Comparison of ENCODE assay signal across 21 cellular contexts in genomic region chr1:4657920-4658585, GRCh38. TPM values are rescaled to one million over a fixed set of nuclear protein-coding genes. Genes with fewer than 3 reads are reported as not detected.
DNase-seq lines count a peak whose midpoint lies in the region; ATAC-seq, FAIRE-seq and TF ChIP-seq lines count a peak whose summit lies in the region.
"Had no signal": no experiment of that assay in that cellular context is flagged by ENCODE, and none has a peak within 500 bp of the region (broad histone marks: within the 10 kb centered on the region; RNA-seq: fewer than 3 reads in every experiment).

No MANE protein-coding gene starts in this region.

- no peak overlapping the region for H3K56ac ChIP-seq in H1 (replicated peaks; ENCODE audit: insufficient read length, low read depth, low read length)

- no peak overlapping the region; the same call in 1 of the 2 replicates for H2BK5ac ChIP-seq in H1 (ENCODE audit: low read depth, low read length)

- H3K27me3 Mint-ChIP-seq in neural crest cell (ENCODE audit: low read depth) (peaks cover 72% of the 10 kb centered on the region), WTC11 (ENCODE audit: low read depth) (peaks cover 34% of the 10 kb centered on the region)
- H3K27me3 Mint-ChIP-seq in activated CD8-positive, alpha-beta memory T cell treated with anti-CD3 and anti-CD28 coated beads, Interleukin-2, amount 10 ng/mL, durations not matched to agents 7 days and 5 days, result peaks cover 55% of the 10 kb centered on the region

- no peak for FAIRE-seq in H1 (lab: Jason Lieb, UNC)

- no peak overlapping the region for H3K9ac ChIP-seq in BLaER1 treated with 17β-estradiol and CSF1 and Interleukin-3, amounts not matched to agents 10 nM and 100 nM
- H3K9ac ChIP-seq in HUES6 (ENCODE audit: low read length), result no peak overlapping the region
- no peak overlapping the region for H3K9ac ChIP-seq in H1 (replicated peaks in 1 of 4; ENCODE audit: extremely low read depth in 1 of 4, low read depth in 3 of 4, low read length in 3 of 4)

- no peak overlapping the region for H2BK120ac ChIP-seq in H1 (replicated peaks; ENCODE audit: low read depth, low read length)

- no peak overlapping the region for H3K23ac ChIP-seq in H1 (ENCODE audit: insufficient read length)

- H3K9me3 Mint-ChIP-seq in neural crest cell (no peaks in the 10 kb centered on the region), WTC11 (peaks cover 50% of the 10 kb centered on the region)
- H3K9me3 Mint-ChIP-seq in activated CD8-positive, alpha-beta memory T cell treated with anti-CD3 and anti-CD28 coated beads, Interleukin-2, amount 10 ng/mL, durations not matched to agents 7 days and 5 days (ENCODE audit: low read depth), result no peaks in the 10 kb centered on the region
- H3K9me3 Mint-ChIP-seq: stimulated activated naive B cell treated with anti-CD40 and anti-IgM and Interleukin-4, amounts not matched to agents 10 μg/mL and 1 μg/mL and 100 μg/mL, for 72 hours had no signal

- no peak for TF ChIP-seq RAD21 in H1 (IDR thresholded peaks at IDR 0.05 in 1 of 2, conservative IDR thresholded peaks at IDR 0.05 in 1 of 2; ENCODE audit: low read depth in 2 of 2, low read length in 2 of 2)

- H4K91ac ChIP-seq in H1 (replicated peaks; ENCODE audit: insufficient read length, low read length), result no peak overlapping the region

- H3K79me2 ChIP-seq in H1 (ENCODE audit: control insufficient read depth in 1 of 2, insufficient read depth in 2 of 2, low read length in 2 of 2), result peaks cover 0 to 19% of the 10 kb centered on the region in 2 experiments; a peak in 2 of 4 replicates

- H2BK12ac ChIP-seq in H1 (ENCODE audit: low read depth, low read length), result no peak overlapping the region

- no peaks in the 10 kb centered on the region for H3K36me3 ChIP-seq in BLaER1 treated with 17β-estradiol and CSF1 and Interleukin-3, amounts not matched to agents 10 nM and 100 nM
- H3K36me3 ChIP-seq in HUES6 (ENCODE audit: control insufficient read depth, insufficient read depth, low read length) (no peaks in the 10 kb centered on the region), H1 (ENCODE audit: control insufficient read depth in 2 of 4, insufficient read depth in 4 of 4, low read length in 3 of 4) (no peaks in the 10 kb centered on the region)
- H3K36me3 ChIP-seq: neutrophil, vagina had no signal

- TF ChIP-seq POLR2A in H1 (IDR thresholded peaks at IDR 0.05; ENCODE audit: control extremely low read depth in 1 of 2, low read depth in 2 of 2, low read length in 2 of 2), result no peak

- peaks cover 15% of the 10 kb centered on the region; the same call in 1 of the 2 replicates for H3K23me2 ChIP-seq in H1 (ENCODE audit: low read depth, low read length)

- H3K4me1 ChIP-seq in BLaER1 treated with 17β-estradiol and CSF1 and Interleukin-3, amounts not matched to agents 10 nM and 100 nM, result peaks cover 37 to 83% (median 70%) of the 10 kb centered on the region in 10 experiments
- peaks cover 45% of the 10 kb centered on the region for H3K4me1 ChIP-seq in HUES6 (ENCODE audit: control insufficient read depth, insufficient read depth, low read length)
- peaks cover 4 to 32% (median 21%) of the 10 kb centered on the region in 4 experiments for H3K4me1 ChIP-seq in H1 (replicated peaks in 1 of 4; ENCODE audit: control insufficient read depth in 3 of 4, insufficient read depth in 4 of 4, low read length in 3 of 4)

- H3K14ac ChIP-seq in H1 (ENCODE audit: insufficient read length), result no peak overlapping the region

- no peak overlapping the region for H2BK15ac ChIP-seq in H1 (ENCODE audit: low read length)

- H3K4me1 Mint-ChIP-seq in neural crest cell (peaks cover 16% of the 10 kb centered on the region), WTC11 (peaks cover 2% of the 10 kb centered on the region; the same call in 1 of the 2 replicates)
- no peaks in the 10 kb centered on the region for H3K4me1 Mint-ChIP-seq in activated CD8-positive, alpha-beta memory T cell treated with anti-CD3 and anti-CD28 coated beads, Interleukin-2, amount 10 ng/mL, durations not matched to agents 7 days and 5 days

- H2BK20ac ChIP-seq in H1 (ENCODE audit: low read length), result no peak overlapping the region

- no peak overlapping the region for H3K27ac Mint-ChIP-seq in neural crest cell (ENCODE audit: unreplicated experiment)
- H3K27ac Mint-ChIP-seq in WTC11, result no peak overlapping the region
- H3K27ac Mint-ChIP-seq in activated CD8-positive, alpha-beta memory T cell treated with anti-CD3 and anti-CD28 coated beads, Interleukin-2, amount 10 ng/mL, durations not matched to agents 7 days and 5 days, result no peak overlapping the region
- H3K27ac Mint-ChIP-seq: stimulated activated naive B cell treated with anti-CD40 and anti-IgM and Interleukin-4, amounts not matched to agents 10 μg/mL and 1 μg/mL and 100 μg/mL, for 72 hours had no signal

- POLR2A ChIA-PET in H1 (lab: Charles Lee; ENCODE audit: partially characterized antibody), result no interaction called here
- POLR2A ChIA-PET in WTC11 (lab: Charles Lee), result no interaction called here

- no peak for DNase-seq in H1 (ENCODE audit: low read depth in 1 of 2, low spot score in 2 of 2)
- no peak for DNase-seq in neural crest cell (ENCODE audit: low read depth, low spot score)
- no peak for DNase-seq in WTC11 (ENCODE audit: low spot score)
- no peak for DNase-seq in activated CD8-positive, alpha-beta memory T cell treated with anti-CD3 and anti-CD28 coated beads, Interleukin-2, amount 10 ng/mL, durations not matched to agents 7 days and 5 days
- DNase-seq: activated CD8-positive, alpha-beta memory T cell treated with anti-CD3 and anti-CD28 coated beads, Interleukin-2, amount 50 U/mL, for 4 hours; activated naive CD4-positive, alpha-beta T cell; DMS 273 treated with DMSO at 0.1 percent for 48 hours; effector CD4-positive, alpha-beta T cell; GOT3; MV-4-11; NCI-H526 treated with DMSO at 0.1 percent for 48 hours; stimulated activated naive B cell treated with anti-CD40 and anti-IgM and Interleukin-4, amounts not matched to agents 10 μg/mL and 1 μg/mL and 100 μg/mL, for 72 hours had no signal

- H3K4ac ChIP-seq in H1 (replicated peaks; ENCODE audit: insufficient read length, low read depth, low read length), result no peak overlapping the region

- peak overlapping the region in 8 of 11 experiments; percentile 52 to 69 (median 60); a peak in 12 of 22 replicates for H3K4me2 ChIP-seq in BLaER1 treated with 17β-estradiol and CSF1 and Interleukin-3, amounts not matched to agents 10 nM and 100 nM
- H3K4me2 ChIP-seq in H1 (ENCODE audit: insufficient read depth in 1 of 2, low read depth in 2 of 2, low read length in 2 of 2), result peak overlapping the region; percentile 45 to 66

- H3K36me3 Mint-ChIP-seq in neural crest cell (ENCODE audit: low read depth) (no peaks in the 10 kb centered on the region), WTC11 (peaks cover 49% of the 10 kb centered on the region)
- no peaks in the 10 kb centered on the region for H3K36me3 Mint-ChIP-seq in activated CD8-positive, alpha-beta memory T cell treated with anti-CD3 and anti-CD28 coated beads, Interleukin-2, amount 10 ng/mL, durations not matched to agents 7 days and 5 days
- H3K36me3 Mint-ChIP-seq: stimulated activated naive B cell treated with anti-CD40 and anti-IgM and Interleukin-4, amounts not matched to agents 10 μg/mL and 1 μg/mL and 100 μg/mL, for 72 hours had no signal

- peaks cover 70 to 75% (median 72%) of the 10 kb centered on the region in 11 experiments for H3K27me3 ChIP-seq in BLaER1 treated with 17β-estradiol and CSF1 and Interleukin-3, amounts not matched to agents 10 nM and 100 nM
- H3K27me3 ChIP-seq in HUES6 (ENCODE audit: control insufficient read depth, insufficient read depth, low read length) (peaks cover 68% of the 10 kb centered on the region), H1 (replicated peaks in 1 of 4; ENCODE audit: control insufficient read depth in 3 of 4, extremely low read depth in 1 of 4, insufficient read depth in 3 of 4, low read length in 3 of 4) (peaks cover 22 to 56% (median 53%) of the 10 kb centered on the region in 4 experiments)
- H3K27me3 ChIP-seq: vagina had no signal

- no peaks in the 10 kb centered on the region; the same call in none of the 2 replicates for H3K79me1 ChIP-seq in H1 (ENCODE audit: low read depth, low read length)

- H4K20me1 ChIP-seq in BLaER1 treated with 17β-estradiol and CSF1 and Interleukin-3, amounts not matched to agents 10 nM and 100 nM, result peaks cover 0 to 66% (median 34%) of the 10 kb centered on the region in 11 experiments; a peak in 16 of 22 replicates
- H4K20me1 ChIP-seq in H1 (replicated peaks in 1 of 2; ENCODE audit: control insufficient read depth in 1 of 2, insufficient read depth in 2 of 2, low read length in 2 of 2), result peaks cover 3 to 13% of the 10 kb centered on the region in 2 experiments

- peak overlapping the region; percentile 48; the same call in 1 of the 2 replicates for H3K18ac ChIP-seq in H1 (ENCODE audit: extremely low read depth, low read length)

- no peak for TF ChIP-seq EP300 in H1 (IDR thresholded peaks at IDR 0.05; ENCODE audit: borderline replicate concordance in 1 of 2, low read depth in 2 of 2, low read length in 2 of 2)

- no peak overlapping the region; the same call in 1 of the 2 replicates for H2AK5ac ChIP-seq in H1 (ENCODE audit: low read depth, low read length)

- H4K5ac ChIP-seq in H1 (ENCODE audit: insufficient read length, low read depth, low read length), result no peak overlapping the region

- H2AFZ ChIP-seq in H1 (ENCODE audit: low read length), result no peak overlapping the region

- CTCF ChIA-PET in H1 (lab: Charles Lee; ENCODE audit: partially characterized antibody) (interaction anchor here (0.6 to 7.1 kb wide), 21 partner anchors 9 to 1173 kb away, joined by 3 to 51 read pairs (median 5); no protein-coding TSS in a partner anchor), WTC11 (lab: Charles Lee) (no interaction called here)
- CTCF ChIA-PET in activated CD8-positive, alpha-beta memory T cell treated with anti-CD3 and anti-CD28 coated beads, Interleukin-2, amount 10 ng/mL, durations not matched to agents 7 days and 5 days (lab: Charles Lee), result no interaction called here

- no peaks in the 10 kb centered on the region for H3K9me3 ChIP-seq in BLaER1 treated with 17β-estradiol and CSF1 and Interleukin-3, amounts not matched to agents 10 nM and 100 nM (replicated peaks in 1 of 11)
- H3K9me3 ChIP-seq in HUES6 (ENCODE audit: control insufficient read depth, insufficient read depth, low read depth, low read length) (no peaks in the 10 kb centered on the region), H1 (ENCODE audit: insufficient read depth in 2 of 2, low read depth in 1 of 2, low read length in 1 of 2) (no peaks in the 10 kb centered on the region)
- H3K9me3 ChIP-seq: neutrophil, vagina had no signal

- no peak overlapping the region for H3K27ac ChIP-seq in BLaER1 treated with 17β-estradiol and CSF1 and Interleukin-3, amounts not matched to agents 10 nM and 100 nM
- no peak overlapping the region for H3K27ac ChIP-seq in HUES6 (ENCODE audit: low read depth, low read length)
- H3K27ac ChIP-seq in H1 (ENCODE audit: low read depth, low read length), result no peak overlapping the region
- H3K27ac ChIP-seq: neutrophil, skin epidermis, vagina had no signal

- peak overlapping the region; percentile 49 for H3K4me3 Mint-ChIP-seq in neural crest cell
- no peak overlapping the region; the same call in 1 of the 2 replicates for H3K4me3 Mint-ChIP-seq in WTC11
- no peak overlapping the region for H3K4me3 Mint-ChIP-seq in activated CD8-positive, alpha-beta memory T cell treated with anti-CD3 and anti-CD28 coated beads, Interleukin-2, amount 10 ng/mL, durations not matched to agents 7 days and 5 days
- H3K4me3 Mint-ChIP-seq: stimulated activated naive B cell treated with anti-CD40 and anti-IgM and Interleukin-4, amounts not matched to agents 10 μg/mL and 1 μg/mL and 100 μg/mL, for 72 hours had no signal

- H3K4me3 ChIP-seq in BLaER1 treated with 17β-estradiol and CSF1 and Interleukin-3, amounts not matched to agents 10 nM and 100 nM, result no peak overlapping the region
- H3K4me3 ChIP-seq in HUES6 (ENCODE audit: low read depth, low read length) (peak overlapping the region; percentile 35), H1 (ENCODE audit: extremely low read depth in 1 of 4, insufficient read depth in 2 of 4, low read depth in 3 of 4, low read length in 4 of 4) (peak overlapping the region in 3 of 4 experiments; percentile 1 to 29 (median 5); a peak in 2 of 8 replicates)
- H3K4me3 ChIP-seq: skin epidermis, vagina had no signal

- no peak overlapping the region for H4K8ac ChIP-seq in H1 (ENCODE audit: extremely low read depth, insufficient read depth, low read length)

- ATAC-seq in WTC11, result no peak
- no peak for ATAC-seq in activated CD8-positive, alpha-beta memory T cell treated with anti-CD3 and anti-CD28 coated beads, Interleukin-2, amount 10 ng/mL, durations not matched to agents 7 days and 5 days
- no peak for ATAC-seq in HG02610 (IDR thresholded peaks at IDR 0.05; ENCODE audit: unreplicated experiment)
- ATAC-seq in HG02852 (IDR thresholded peaks at IDR 0.05; ENCODE audit: unreplicated experiment), result no peak
- ATAC-seq: stimulated activated naive B cell treated with anti-CD40 and anti-IgM and Interleukin-4, amounts not matched to agents 10 μg/mL and 1 μg/mL and 100 μg/mL, for 72 hours had no signal

- no peak for TF ChIP-seq CTCF in H1 (IDR thresholded peaks at IDR 0.05; ENCODE audit: control extremely low read depth in 1 of 3, insufficient read depth in 1 of 3, low read depth in 1 of 3, low read length in 3 of 3)
- no peak for TF ChIP-seq CTCF in neural crest cell (conservative IDR thresholded peaks at IDR 0.05)
- no peak for TF ChIP-seq CTCF in WTC11 (IDR thresholded peaks at IDR 0.05)

- 53% methylated on average over 21 of the region's 26 CpGs; no CpG with 5 or more reads in 1 of the 2 experiments for WGBS in H1 (ENCODE audit: extremely low coverage in 1 of 2, insufficient coverage in 1 of 2, insufficient read length in 1 of 2, insufficient replicate concordance in 2 of 2, low coverage in 1 of 2, low lambda C conversion rate in 2 of 2, missing lambda C conversion rate in 1 of 2), 2 experiments

RNA-seq across cellular contexts. Expression of gene AJAP1, which starts 3.6 kb away (rescaled TPM):
- 6.2 and 6.6 TPM in 2 replicates for total RNA-seq in H1 (2021; fragmentation: NEBNext Ultra II Directional; extraction: Animal tissue kit (Norgen Biotek cat#: 25700))
- polyA plus RNA-seq in H1 (2011; rRNA removed), result 1.9 and 2.2 TPM in 2 replicates
- 1.7 TPM for polyA plus RNA-seq in H1 (2011; cell fraction: cytosol; rRNA removed)
- 3.2 TPM for polyA plus RNA-seq in H1 (2011; cell fraction: nucleus; rRNA removed)
- 1.9 to 2.8 TPM (median 2.2 TPM) in 4 replicates for polyA plus RNA-seq in H1 (2012, experiment 1 of 2)
- 1.4 TPM for polyA plus RNA-seq in H1 (2012, experiment 2 of 2)
- polyA plus RNA-seq in H1 (2013, experiment 1 of 2), result 2.6 TPM
- polyA plus RNA-seq in H1 (2013, experiment 2 of 2), result 2.9 TPM
- 1.5 and 2.4 TPM in 2 replicates for polyA minus RNA-seq in H1 (2011; rRNA and poly(A)+ RNA removed)
- polyA minus RNA-seq in H1 (2011; cell fraction: cytosol; rRNA and poly(A)+ RNA removed), result 0.95 TPM
- polyA minus RNA-seq in H1 (2011; cell fraction: nucleus; rRNA and poly(A)+ RNA removed), result 3.6 TPM
- total RNA-seq in neural crest cell (1.2 and 1.4 TPM in 2 replicates), WTC11 (2021) (1.5 to 2.1 TPM (median 1.6 TPM) in 3 replicates)
- not detected for total RNA-seq in activated CD8-positive, alpha-beta memory T cell treated with anti-CD3 and anti-CD28 coated beads, Interleukin-2, amount 10 ng/mL, durations not matched to agents 7 days and 5 days
- total RNA-seq: lung microvascular endothelial cell; T-helper 1 cell treated with Interleukin-12 subunit alpha and Interleukin-12 subunit beta and Interleukin-4 antibody, amounts not matched to agents 30 ng/mL and 1 ng/mL, for 36 hours had no signal

Comparison
In these comparisons a context has a peak if more than half of its experiments do, and no peak if none do; other contexts are left out.
1. H3K4me3 ChIP-seq: peak in HUES6 (single experiment) and H1 (3 of 4); none in BLaER1 treated with 17β-estradiol and CSF1 and Interleukin-3, amounts not matched to agents 10 nM and 100 nM (0 of 10).